Comparison of ENCODE assay signal across 2 cellular contexts in genomic region chr2:138724765-138725459, GRCh38.
TF ChIP-seq lines count a peak whose summit lies in the region.

No MANE protein-coding gene starts in this region.

TF ChIP-seq in A549, 52 proteins besides CTCF, POLR2A, EP300 and RAD21 (continued from another document):
- TF ChIP-seq BCL3 (IDR thresholded peaks at IDR 0.05) (no peak), SMC3 (IDR thresholded peaks at IDR 0.05) (no peak), CEBPB (IDR thresholded peaks at IDR 0.05) (no peak), ELK1 (IDR thresholded peaks at IDR 0.05; ENCODE audit: low read depth, low read length) (no peak), NFE2L2 (conservative IDR thresholded peaks at IDR 0.05; ENCODE audit: low read length) (no peak), ZFP36 (IDR thresholded peaks at IDR 0.05; ENCODE audit: borderline replicate concordance, partially characterized antibody) (no peak), FOXS1 (CRISPR knock-in tag; IDR thresholded peaks at IDR 0.05) (no peak), RARB (CRISPR knock-in tag; IDR thresholded peaks at IDR 0.05) (no peak)
TF ChIP-seq in A549: peak in this region for 0.

TF ChIP-seq in HepG2, 621 proteins besides CTCF, POLR2A, EP300 and RAD21 (continued from another document and continues in another):
- no peak for TF ChIP-seq TFDP2 (CRISPR knock-in tag; IDR thresholded peaks at IDR 0.05)
- no peak for TF ChIP-seq ZNF3 (CRISPR knock-in tag; IDR thresholded peaks at IDR 0.05)
- TF ChIP-seq TFDP1 (CRISPR knock-in tag; IDR thresholded peaks at IDR 0.05; ENCODE audit: borderline replicate concordance), result no peak
- TF ChIP-seq PRDM4 (CRISPR knock-in tag; IDR thresholded peaks at IDR 0.05; ENCODE audit: borderline replicate concordance), result no peak
- TF ChIP-seq TCF12 (IDR thresholded peaks at IDR 0.05), result no peak
- TF ChIP-seq TCF12 (CRISPR knock-in tag; IDR thresholded peaks at IDR 0.05), result 0 out of 2 replicates have a peak, but pooled peaks have one; percentile 32
- TF ChIP-seq FOXK1 (CRISPR knock-in tag; IDR thresholded peaks at IDR 0.05; ENCODE audit: borderline replicate concordance, low read depth), result no peak
- TF ChIP-seq ZNF512 (CRISPR knock-in tag; IDR thresholded peaks at IDR 0.05), result no peak
- peak; percentile 90; the same call in 1 of the 2 replicates for TF ChIP-seq HNRNPUL1 (IDR thresholded peaks at IDR 0.05; ENCODE audit: low read depth, low read length)
- TF ChIP-seq NR2F6 (IDR thresholded peaks at IDR 0.05), result peak; percentile 41
- 0 out of 2 replicates have a peak, but pooled peaks have one; percentile 17 for TF ChIP-seq NR2F6 (CRISPR knock-in tag; IDR thresholded peaks at IDR 0.05)
- TF ChIP-seq CEBPG (CRISPR knock-in tag; IDR thresholded peaks at IDR 0.05), result peak; percentile 12; the same call in 1 of the 2 replicates
- TF ChIP-seq AHDC1 (CRISPR knock-in tag; IDR thresholded peaks at IDR 0.05; ENCODE audit: borderline replicate concordance), result peak; percentile 62; the same call in 1 of the 2 replicates
- TF ChIP-seq NR2C2 (CRISPR knock-in tag; IDR thresholded peaks at IDR 0.05; ENCODE audit: borderline replicate concordance), result peak; percentile 35; the same call in 1 of the 2 replicates
- no peak; the same call in 1 of the 2 replicates for TF ChIP-seq POGK (CRISPR knock-in tag; conservative IDR thresholded peaks at IDR 0.05)
- peak; percentile 38; the same call in 1 of the 2 replicates for TF ChIP-seq TBX3 (IDR thresholded peaks at IDR 0.05; ENCODE audit: borderline replicate concordance)
- 0 out of 2 replicates have a peak, but pooled peaks have one; percentile 10 for TF ChIP-seq PPARG (CRISPR knock-in tag; conservative IDR thresholded peaks at IDR 0.05)
- TF ChIP-seq TRIM22 (IDR thresholded peaks at IDR 0.05), result no peak
- no peak for TF ChIP-seq ZNF556 (CRISPR knock-in tag; IDR thresholded peaks at IDR 0.05; ENCODE audit: borderline replicate concordance)
- TF ChIP-seq ZSCAN25 (CRISPR knock-in tag; IDR thresholded peaks at IDR 0.05), result no peak
- no peak for TF ChIP-seq LCORL (IDR thresholded peaks at IDR 0.05)
- TF ChIP-seq LCORL (CRISPR knock-in tag; IDR thresholded peaks at IDR 0.05), result no peak
- TF ChIP-seq BRF2 (CRISPR knock-in tag; IDR thresholded peaks at IDR 0.05), result peak; percentile 25; the same call in 1 of the 2 replicates
- TF ChIP-seq ISL2 (CRISPR knock-in tag; IDR thresholded peaks at IDR 0.05), result peak; percentile 79; the same call in 1 of the 2 replicates
- no peak for TF ChIP-seq HNF1B (CRISPR knock-in tag; IDR thresholded peaks at IDR 0.05)
- no peak for TF ChIP-seq ZBED4 (CRISPR knock-in tag; IDR thresholded peaks at IDR 0.05; ENCODE audit: borderline replicate concordance)
- no peak for TF ChIP-seq ZNF772 (CRISPR knock-in tag; IDR thresholded peaks at IDR 0.05)
- peak; percentile 86; the same call in 1 of the 2 replicates for TF ChIP-seq ZBTB20 (CRISPR knock-in tag; IDR thresholded peaks at IDR 0.05; ENCODE audit: borderline replicate concordance, low read depth)
- TF ChIP-seq CAMTA2 (CRISPR knock-in tag; IDR thresholded peaks at IDR 0.05; ENCODE audit: borderline replicate concordance), result no peak
